22 cellular contexts compared by ENCODE assay signal in genomic region chr21:37587203-37587602, GRCh38.
DNase-seq lines count a peak whose midpoint lies in the region; ATAC-seq, FAIRE-seq and TF ChIP-seq lines count a peak whose summit lies in the region.
"Had no signal": no experiment of that assay in that cellular context is flagged by ENCODE, and none has a peak within 500 bp of the region (broad histone marks: within the 10 kb centered on the region; RNA-seq: fewer than 3 reads in every experiment).

No MANE protein-coding gene starts in this region.

- ATAC-seq in K562 (no peak), GM18511 (IDR thresholded peaks at IDR 0.05; ENCODE audit: unreplicated experiment) (no peak)
- ATAC-seq: A549; CD8-positive, alpha-beta T cell had no signal

- intact Hi-C loops in K562 (cut with micrococcal nuclease), result no loop called here
- intact Hi-C loops in dorsolateral prefrontal cortex (cut with DNase I), result no loop called here

- TF ChIP-seq RAD21 in K562 (CRISPR knock-in tag; conservative IDR thresholded peaks at IDR 0.05 in 1 of 2, IDR thresholded peaks at IDR 0.05 in 1 of 2), result no peak

- H3K4me3 Mint-ChIP-seq in endodermal cell, result no peak overlapping the region
- H3K4me3 Mint-ChIP-seq in osteocyte (ENCODE audit: unreplicated experiment), result no peak overlapping the region
- H3K4me3 Mint-ChIP-seq: B cell; CD4-positive, alpha-beta T cell; CD8-positive, alpha-beta T cell had no signal

- H3K36me3 Mint-ChIP-seq in endodermal cell (ENCODE audit: low read depth), result peaks cover 2% of the 10 kb centered on the region
- no peaks in the 10 kb centered on the region for H3K36me3 Mint-ChIP-seq in osteocyte (ENCODE audit: unreplicated experiment)
- H3K36me3 Mint-ChIP-seq: CD8-positive, alpha-beta T cell had no signal

- H3K9me3 ChIP-seq in HUES6 (ENCODE audit: control insufficient read depth, insufficient read depth, low read depth, low read length) (no peaks in the 10 kb centered on the region), K562 (replicated peaks; ENCODE audit: control insufficient read depth, insufficient read depth, low read depth, low read length) (no peaks in the 10 kb centered on the region), endodermal cell (ENCODE audit: control insufficient read depth, low read length) (no peaks in the 10 kb centered on the region)
- H3K9me3 ChIP-seq: A549; BLaER1 treated with 17β-estradiol and CSF1 and Interleukin-3, amounts not matched to agents 10 nM and 100 nM; Caco-2 had no signal

- H3K4me1 Mint-ChIP-seq in endodermal cell (peaks cover 3% of the 10 kb centered on the region), osteocyte (ENCODE audit: unreplicated experiment) (peaks cover 2% of the 10 kb centered on the region)
- H3K4me1 Mint-ChIP-seq: B cell had no signal

- DNase-seq in K562 (ENCODE audit: extremely low read depth in 1 of 4, low spot score in 3 of 4) (no peak), endodermal cell (peak; percentile 66), osteocyte (ENCODE audit: extremely low spot score, unreplicated experiment) (peak; percentile 67), HCEC 1CT (no peak), 8988T (no peak), dorsolateral prefrontal cortex (no peak)
- DNase-seq: AML-193; Calu3; CD4-positive, alpha-beta T cell; CD8-positive, alpha-beta T cell; DMS79 treated with DMSO at 0.1 percent for 48 hours; GF-D8 had no signal

- H2AFZ ChIP-seq in K562 (ENCODE audit: low read depth, low read length), result 0 out of 2 replicates have a peak overlapping the region, but pooled peaks have one; percentile 9

- H3K9me3 Mint-ChIP-seq in endodermal cell, result peaks cover 2% of the 10 kb centered on the region
- H3K9me3 Mint-ChIP-seq in osteocyte (ENCODE audit: unreplicated experiment), result no peaks in the 10 kb centered on the region
- H3K9me3 Mint-ChIP-seq: CD4-positive, alpha-beta T cell; CD8-positive, alpha-beta T cell had no signal

- no peak overlapping the region for H3K4me2 ChIP-seq in K562 (ENCODE audit: insufficient read depth, low read length)
- H3K4me2 ChIP-seq: A549; BLaER1 treated with 17β-estradiol and CSF1 and Interleukin-3, amounts not matched to agents 10 nM and 100 nM had no signal

- H3K36me3 ChIP-seq in HUES6 (ENCODE audit: control insufficient read depth, insufficient read depth, low read length), result peaks cover 19% of the 10 kb centered on the region; the same call in 1 of the 2 replicates
- H3K36me3 ChIP-seq in K562 (ENCODE audit: control insufficient read depth, insufficient read depth, low read length), result no peaks in the 10 kb centered on the region
- peaks cover 27% of the 10 kb centered on the region for H3K36me3 ChIP-seq in endodermal cell (ENCODE audit: control insufficient read depth, insufficient read depth, low read length)
- H3K36me3 ChIP-seq: BLaER1 treated with 17β-estradiol and CSF1 and Interleukin-3, amounts not matched to agents 10 nM and 100 nM had no signal

- H3K27me3 Mint-ChIP-seq in endodermal cell (ENCODE audit: insufficient read depth) (no peaks in the 10 kb centered on the region), osteocyte (ENCODE audit: unreplicated experiment) (peaks cover 2% of the 10 kb centered on the region)

- no peak for TF ChIP-seq POLR2A in K562 (conservative IDR thresholded peaks at IDR 0.05)

- H3K9ac ChIP-seq in HUES6 (ENCODE audit: low read length), result no peak overlapping the region
- H3K9ac ChIP-seq in K562 (ENCODE audit: insufficient read depth in 1 of 2, low read depth in 2 of 2, low read length in 2 of 2), result no peak overlapping the region
- no peak overlapping the region for H3K9ac ChIP-seq in endodermal cell (ENCODE audit: extremely low read depth, low read length, poor library complexity, severe bottlenecking)
- H3K9ac ChIP-seq: BLaER1 treated with 17β-estradiol and CSF1 and Interleukin-3, amounts not matched to agents 10 nM and 100 nM had no signal

- no peaks in the 10 kb centered on the region for H3K79me2 ChIP-seq in K562 (ENCODE audit: control insufficient read depth, insufficient read depth, low read length)

- POLR2A ChIA-PET in K562 (lab: Yijun Ruan, JAX), result interaction anchor here (0.6 to 0.7 kb wide), 2 partner anchors 567 to 724 kb away, joined by 3 read pairs; no protein-coding TSS in a partner anchor

- H3K4me1 ChIP-seq in HUES6 (ENCODE audit: control insufficient read depth, insufficient read depth, low read length), result peaks cover 15% of the 10 kb centered on the region; the same call in 1 of the 2 replicates
- H3K4me1 ChIP-seq in K562 (replicated peaks in 1 of 2; ENCODE audit: control insufficient read depth in 2 of 2, insufficient read depth in 2 of 2, low read length in 2 of 2), result no peaks in the 10 kb centered on the region
- H3K4me1 ChIP-seq in endodermal cell (ENCODE audit: control insufficient read depth, insufficient read depth, low read length), result no peaks in the 10 kb centered on the region
- H3K4me1 ChIP-seq: A549 had no signal

- FAIRE-seq in K562 (lab: Jason Lieb, UNC), result no peak
- FAIRE-seq: A549, D721Med, G401.6, GM12891 had no signal

- H3K4me3 ChIP-seq in HUES6 (ENCODE audit: low read depth, low read length) (no peak overlapping the region), K562 (no peak overlapping the region), endodermal cell (ENCODE audit: low read length) (peak overlapping the region; percentile 73), dorsolateral prefrontal cortex (no peak overlapping the region)
- H3K4me3 ChIP-seq: A549; BLaER1 treated with 17β-estradiol and CSF1 and Interleukin-3, amounts not matched to agents 10 nM and 100 nM had no signal

- in situ Hi-C loops in K562 (cut with MboI), result no loop called here

- CTCF ChIA-PET in K562 (lab: Yijun Ruan, JAX; ENCODE audit: low intra/inter-chr PET ratio), result no interaction called here

- 42% methylated on average over 4 of the region's 4 CpGs for WGBS in K562 (ENCODE audit: insufficient coverage, low coverage, missing lambda C conversion rate)
- 96 to 100% methylated on average over 2 to 4 of the region's 4 CpGs for WGBS in endodermal cell (ENCODE audit: insufficient coverage in 1 of 2, insufficient read length in 1 of 2), 2 experiments

- no peak for TF ChIP-seq CTCF in K562 (IDR thresholded peaks at IDR 0.05 in 2 of 3, conservative IDR thresholded peaks at IDR 0.05 in 1 of 3; ENCODE audit: insufficient read depth in 2 of 3, low read depth in 1 of 3, low read length in 3 of 3)
- no peak for TF ChIP-seq CTCF in endodermal cell (conservative IDR thresholded peaks at IDR 0.05)
- no peak for TF ChIP-seq CTCF in osteocyte (IDR thresholded peaks at IDR 0.05)
- TF ChIP-seq CTCF in dorsolateral prefrontal cortex (IDR thresholded peaks at IDR 0.05 in 54 of 56, conservative IDR thresholded peaks at IDR 0.05 in 2 of 56; ENCODE audit: low read depth in 1 of 56, partially characterized antibody in 56 of 56), result no peak

- no peaks in the 10 kb centered on the region for H4K20me1 ChIP-seq in K562 (replicated peaks; ENCODE audit: control insufficient read depth, insufficient read depth, low read length)
- H4K20me1 ChIP-seq: BLaER1 treated with 17β-estradiol and CSF1 and Interleukin-3, amounts not matched to agents 10 nM and 100 nM had no signal

- H3K27ac Mint-ChIP-seq in endodermal cell, result no peak overlapping the region
- no peak overlapping the region for H3K27ac Mint-ChIP-seq in osteocyte (ENCODE audit: unreplicated experiment)
- H3K27ac Mint-ChIP-seq: B cell; CD4-positive, alpha-beta T cell; CD8-positive, alpha-beta T cell had no signal

- TF ChIP-seq EP300 in K562 (IDR thresholded peaks at IDR 0.05; ENCODE audit: low read length), result no peak

- H3K27ac ChIP-seq in HUES6 (ENCODE audit: low read depth, low read length) (peak overlapping the region; percentile 20; the same call in 1 of the 2 replicates), K562 (ENCODE audit: extremely low read depth, low read depth, low read length) (no peak overlapping the region), endodermal cell (ENCODE audit: low read depth, low read length) (no peak overlapping the region), dorsolateral prefrontal cortex (no peak overlapping the region)
- H3K27ac ChIP-seq: A549; BLaER1 treated with 17β-estradiol and CSF1 and Interleukin-3, amounts not matched to agents 10 nM and 100 nM; C4-2B had no signal

- BruUV-seq in K562 (replicated peaks; lab: Mats Ljungman, UMichigan), result no TSS peak

- no peaks in the 10 kb centered on the region for H3K9me1 ChIP-seq in K562 (ENCODE audit: control insufficient read depth, insufficient read depth, low read length)

- H3K27me3 ChIP-seq in HUES6 (ENCODE audit: control insufficient read depth, insufficient read depth, low read length), result no peaks in the 10 kb centered on the region
- peaks cover 2 to 6% of the 10 kb centered on the region in 2 experiments; a peak in 1 of 5 replicates for H3K27me3 ChIP-seq in K562 (ENCODE audit: control insufficient read depth in 2 of 2, insufficient read depth in 2 of 2, low read length in 2 of 2)
- no peaks in the 10 kb centered on the region for H3K27me3 ChIP-seq in endodermal cell (ENCODE audit: control insufficient read depth, insufficient read depth, low read length, poor library complexity, severe bottlenecking)
- no peaks in the 10 kb centered on the region for H3K27me3 ChIP-seq in dorsolateral prefrontal cortex
- H3K27me3 ChIP-seq: BLaER1 treated with 17β-estradiol and CSF1 and Interleukin-3, amounts not matched to agents 10 nM and 100 nM had no signal

TF ChIP-seq in K562, 482 proteins besides CTCF, POLR2A, EP300 and RAD21 (continues in another document):
- TF ChIP-seq GATA2 (CRISPR knock-in tag; IDR thresholded peaks at IDR 0.05) (no peak), SAFB (IDR thresholded peaks at IDR 0.05; ENCODE audit: borderline replicate concordance, low read depth, low read length) (no peak), ZNF584 (CRISPR knock-in tag; IDR thresholded peaks at IDR 0.05; ENCODE audit: low read depth) (no peak), DIDO1 (tag; IDR thresholded peaks at IDR 0.05; ENCODE audit: low read depth) (no peak), SMARCC2 (IDR thresholded peaks at IDR 0.05; ENCODE audit: low read depth) (no peak), GABPA (tag; conservative IDR thresholded peaks at IDR 0.05; ENCODE audit: low read depth) (no peak), ZC3H4 (CRISPR knock-in tag; IDR thresholded peaks at IDR 0.05; ENCODE audit: borderline replicate concordance) (no peak), ZBTB12 (CRISPR knock-in tag; IDR thresholded peaks at IDR 0.05) (no peak), NELFE (IDR thresholded peaks at IDR 0.05; ENCODE audit: insufficient read depth, insufficient read length) (no peak), TAF9B (IDR thresholded peaks at IDR 0.05; ENCODE audit: partially characterized antibody) (no peak), MTF1 (CRISPR knock-in tag; IDR thresholded peaks at IDR 0.05; ENCODE audit: borderline replicate concordance) (no peak)

Comparison
In these comparisons a context has a peak if more than half of its experiments do, and no peak if none do; other contexts are left out.
1. DNase-seq: peak in endodermal cell (single experiment) and osteocyte (single experiment); none in K562 (0 of 4), HCEC 1CT (single experiment), 8988T (single experiment) and dorsolateral prefrontal cortex (0 of 10).